ENCODE assay signal across 1 cellular context in genomic region chr6:44737829-44738528, GRCh38.
TF ChIP-seq lines count a peak whose summit lies in the region.

No MANE protein-coding gene starts in this region.

TF ChIP-seq in K562, 482 proteins besides CTCF, POLR2A, EP300 and RAD21 (continued from another document):
- no peak for TF ChIP-seq ZNF740 (CRISPR knock-in tag; IDR thresholded peaks at IDR 0.05)
- no peak for TF ChIP-seq ZNF740 (tag; IDR thresholded peaks at IDR 0.05)
- TF ChIP-seq NFIC (IDR thresholded peaks at IDR 0.05), result no peak
- no peak for TF ChIP-seq CGGBP1 (CRISPR knock-in tag; IDR thresholded peaks at IDR 0.05)
- TF ChIP-seq TFAM (CRISPR knock-in tag; conservative IDR thresholded peaks at IDR 0.05), result no peak
- TF ChIP-seq ZNF23 (CRISPR knock-in tag; IDR thresholded peaks at IDR 0.05), result no peak
- no peak for TF ChIP-seq FOXA3 (CRISPR knock-in tag; conservative IDR thresholded peaks at IDR 0.05 in 1 of 2, IDR thresholded peaks at IDR 0.05 in 1 of 2)
- TF ChIP-seq MBD1 (CRISPR knock-in tag; IDR thresholded peaks at IDR 0.05), result no peak
- no peak for TF ChIP-seq CREB3L1 (IDR thresholded peaks at IDR 0.05; ENCODE audit: borderline replicate concordance, low read depth)
- TF ChIP-seq ETS1 (conservative IDR thresholded peaks at IDR 0.05; ENCODE audit: control insufficient read depth, low read depth, low read length), result no peak
- TF ChIP-seq ZNF584 (CRISPR knock-in tag; IDR thresholded peaks at IDR 0.05; ENCODE audit: low read depth), result no peak
- no peak for TF ChIP-seq ZNF644 (tag; IDR thresholded peaks at IDR 0.05; ENCODE audit: low read depth)
TF ChIP-seq in K562: peak in this region for 0.
